Comparison of ENCODE assay signal across 33 cellular contexts in the genomic region with DNA sequence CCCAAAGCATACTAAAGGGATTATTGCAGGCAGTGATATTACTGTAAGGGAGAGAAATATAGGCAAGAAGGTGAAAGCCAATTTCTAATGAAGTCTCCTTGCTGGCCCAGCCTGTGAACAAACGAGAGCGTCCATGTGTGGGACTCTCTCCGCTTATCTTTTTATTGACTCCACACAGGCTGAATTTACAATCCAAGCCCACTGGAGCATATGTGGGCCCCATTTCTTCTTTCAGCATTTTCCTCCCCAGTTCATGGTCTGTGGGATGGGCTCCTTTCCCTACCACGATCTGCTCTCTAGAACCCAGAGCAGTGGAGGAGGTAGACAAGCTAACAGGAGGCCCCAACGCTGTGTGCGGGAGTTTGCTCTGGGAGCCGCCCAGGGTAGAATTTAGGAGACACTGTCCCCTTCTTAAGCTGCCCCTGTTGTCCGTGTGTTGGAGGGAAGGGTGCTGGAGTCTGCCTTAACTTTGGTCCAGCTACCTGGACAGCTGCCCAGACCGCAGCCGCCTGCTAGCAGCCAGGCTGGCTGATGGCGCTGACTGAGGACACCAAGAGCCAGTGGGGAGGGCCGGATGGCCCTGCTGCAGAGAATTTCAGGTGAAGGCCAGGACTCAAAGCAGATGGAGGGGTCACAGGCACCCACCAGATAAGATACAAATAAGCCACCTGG. TPM values are rescaled to one million over a fixed set of nuclear protein-coding genes. Genes with fewer than 3 reads are reported as not detected.
"Had no signal": no experiment of that assay in that cellular context is flagged by ENCODE, and none has a peak within 500 bp of the region (broad histone marks: within the 10 kb centered on the region; RNA-seq: fewer than 3 reads in every experiment).

No MANE protein-coding gene starts in this region.

- H3K4me2 ChIP-seq: smooth muscle cell had no signal

- H3K27ac ChIP-seq: breast epithelium, epithelial cell of prostate, esophagus squamous epithelium, heart right ventricle, neutrophil, stomach, thyroid gland, upper lobe of right lung had no signal

- ATAC-seq: activated CD8-positive, alpha-beta T cell treated with anti-CD3 and anti-CD28 coated beads for 36 hours; activated naive CD4-positive, alpha-beta T cell treated with anti-CD3 and anti-CD28 coated beads, Interleukin-2, amount 50 U/mL, for 72 hours; activated T-cell treated with anti-CD3 and anti-CD28 coated beads, Interleukin-2, amount 50 U/mL, for 4 hours; activated T-helper 17 cell treated with anti-CD3 and anti-CD28 coated beads, Interleukin-2, amount 50 U/mL, for 72 hours; heart right ventricle; left ventricle myocardium superior; sciatic nerve; stimulated activated naive B cell treated with anti-CD40 and anti-IgM and Interleukin-4, amounts not matched to agents 10 μg/mL and 1 μg/mL and 100 μg/mL, for 72 hours; T-helper 17 cell; upper lobe of right lung had no signal

- H3K36me3 ChIP-seq: breast epithelium, esophagus squamous epithelium, heart right ventricle, neutrophil, stomach, thyroid gland, upper lobe of right lung had no signal

- H3K4me3 ChIP-seq: breast epithelium, esophagus squamous epithelium, heart right ventricle, smooth muscle cell, stomach, thyroid gland, upper lobe of right lung had no signal

- H3K9me3 ChIP-seq: breast epithelium, esophagus squamous epithelium, heart right ventricle, neutrophil, thyroid gland, upper lobe of right lung had no signal

- DNase-seq: activated CD4-positive, alpha-beta T cell treated with anti-CD3 and anti-CD28 coated beads, Interleukin-2, amount 50 U/mL, for 1 hour; activated CD4-positive, CD25-positive, alpha-beta regulatory T cell treated with anti-CD3 and anti-CD28 coated beads, Interleukin-2, amount 50 U/mL, for 72 hours; activated CD8-positive, alpha-beta T cell treated with anti-CD3 and anti-CD28 coated beads for 36 hours; activated T-cell treated with anti-CD3 and anti-CD28 coated beads, Interleukin-2, amount 50 U/mL, for 4 hours; central memory CD4-positive, alpha-beta T cell; dermis blood vessel endothelial cell; effector CD4-positive, alpha-beta T cell; esophagus squamous epithelium; foreskin melanocyte; heart right ventricle; left ventricle myocardium superior; naive B cell; nephron progenitor cell; stimulated activated CD4-positive, alpha-beta T cell treated with anti-CD3 and anti-CD28 coated beads, Interleukin-15, amount 100 ng/mL, for 24 hours; stimulated activated CD4-positive, alpha-beta T cell treated with anti-CD3 and anti-CD28 coated beads, Interleukin-2, amount 100 ng/mL, for 24 hours; stimulated activated naive B cell treated with anti-CD40 and anti-IgM and Interleukin-4, amounts not matched to agents 10 μg/mL and 1 μg/mL and 100 μg/mL, for 72 hours; stomach; T-helper 17 cell; T1000; thyroid gland; upper lobe of right lung had no signal

RNA-seq across cellular contexts. Expression of gene HOXC11, which starts 3.2 kb away (rescaled TPM):
- total RNA-seq: activated CD8-positive, alpha-beta T cell treated with anti-CD3 and anti-CD28 coated beads for 36 hours; activated naive CD4-positive, alpha-beta T cell treated with anti-CD3 and anti-CD28 coated beads, Interleukin-2, amount 50 U/mL, for 72 hours; activated T-cell treated with anti-CD3 and anti-CD28 coated beads, Interleukin-2, amount 50 U/mL, for 4 hours; activated T-helper 17 cell treated with anti-CD3 and anti-CD28 coated beads, Interleukin-2, amount 50 U/mL, for 72 hours; dermis blood vessel endothelial cell; esophagus squamous epithelium; heart right ventricle; left ventricle myocardium superior; lung microvascular endothelial cell; osteocyte; progenitor cell of endocrine pancreas; stomach; T-helper 17 cell; thyroid gland; upper lobe of right lung had no signal
- polyA plus RNA-seq: heart right ventricle, stomach had no signal

RNA-seq across cellular contexts. Expression of gene HOTAIR, which starts 5.0 kb away (rescaled TPM):
- total RNA-seq: activated CD8-positive, alpha-beta T cell treated with anti-CD3 and anti-CD28 coated beads for 36 hours; activated naive CD4-positive, alpha-beta T cell treated with anti-CD3 and anti-CD28 coated beads, Interleukin-2, amount 50 U/mL, for 72 hours; activated T-cell treated with anti-CD3 and anti-CD28 coated beads, Interleukin-2, amount 50 U/mL, for 4 hours; activated T-helper 17 cell treated with anti-CD3 and anti-CD28 coated beads, Interleukin-2, amount 50 U/mL, for 72 hours; dermis blood vessel endothelial cell; esophagus squamous epithelium; heart right ventricle; left ventricle myocardium superior; lung microvascular endothelial cell; osteocyte; progenitor cell of endocrine pancreas; smooth muscle cell; stomach; T-helper 17 cell; thyroid gland; upper lobe of right lung had no signal
- polyA plus RNA-seq: heart right ventricle, stomach had no signal

RNA-seq across cellular contexts. Expression of gene HOXC12, which starts 15.0 kb away (rescaled TPM):
- total RNA-seq: activated CD8-positive, alpha-beta T cell treated with anti-CD3 and anti-CD28 coated beads for 36 hours; activated naive CD4-positive, alpha-beta T cell treated with anti-CD3 and anti-CD28 coated beads, Interleukin-2, amount 50 U/mL, for 72 hours; activated T-cell treated with anti-CD3 and anti-CD28 coated beads, Interleukin-2, amount 50 U/mL, for 4 hours; activated T-helper 17 cell treated with anti-CD3 and anti-CD28 coated beads, Interleukin-2, amount 50 U/mL, for 72 hours; dermis blood vessel endothelial cell; esophagus squamous epithelium; glomerular endothelial cell; heart right ventricle; left ventricle myocardium superior; lung microvascular endothelial cell; osteocyte; progenitor cell of endocrine pancreas; renal cortical epithelial cell; smooth muscle cell; stomach; T-helper 17 cell; thyroid gland; upper lobe of right lung had no signal
- polyA plus RNA-seq: heart right ventricle, stomach had no signal

RNA-seq across cellular contexts. Expression of gene HOXC10, which starts 15.2 kb away (rescaled TPM):
- total RNA-seq: activated CD8-positive, alpha-beta T cell treated with anti-CD3 and anti-CD28 coated beads for 36 hours; activated naive CD4-positive, alpha-beta T cell treated with anti-CD3 and anti-CD28 coated beads, Interleukin-2, amount 50 U/mL, for 72 hours; activated T-cell treated with anti-CD3 and anti-CD28 coated beads, Interleukin-2, amount 50 U/mL, for 4 hours; activated T-helper 17 cell treated with anti-CD3 and anti-CD28 coated beads, Interleukin-2, amount 50 U/mL, for 72 hours; heart right ventricle; left ventricle myocardium superior; lung microvascular endothelial cell; osteocyte; progenitor cell of endocrine pancreas; smooth muscle cell; stomach; T-helper 17 cell; thyroid gland; upper lobe of right lung had no signal
- polyA plus RNA-seq: heart right ventricle, stomach had no signal

RNA-seq across cellular contexts. Expression of gene HOXC9, which starts 30.2 kb away (rescaled TPM):
- total RNA-seq: activated CD8-positive, alpha-beta T cell treated with anti-CD3 and anti-CD28 coated beads for 36 hours; activated naive CD4-positive, alpha-beta T cell treated with anti-CD3 and anti-CD28 coated beads, Interleukin-2, amount 50 U/mL, for 72 hours; activated T-cell treated with anti-CD3 and anti-CD28 coated beads, Interleukin-2, amount 50 U/mL, for 4 hours; activated T-helper 17 cell treated with anti-CD3 and anti-CD28 coated beads, Interleukin-2, amount 50 U/mL, for 72 hours; heart right ventricle; left ventricle myocardium superior; lung microvascular endothelial cell; osteocyte; progenitor cell of endocrine pancreas; stomach; T-helper 17 cell had no signal
- polyA plus RNA-seq: heart right ventricle had no signal
